ENCODE assay signal across 8 cellular contexts in the genomic region with DNA sequence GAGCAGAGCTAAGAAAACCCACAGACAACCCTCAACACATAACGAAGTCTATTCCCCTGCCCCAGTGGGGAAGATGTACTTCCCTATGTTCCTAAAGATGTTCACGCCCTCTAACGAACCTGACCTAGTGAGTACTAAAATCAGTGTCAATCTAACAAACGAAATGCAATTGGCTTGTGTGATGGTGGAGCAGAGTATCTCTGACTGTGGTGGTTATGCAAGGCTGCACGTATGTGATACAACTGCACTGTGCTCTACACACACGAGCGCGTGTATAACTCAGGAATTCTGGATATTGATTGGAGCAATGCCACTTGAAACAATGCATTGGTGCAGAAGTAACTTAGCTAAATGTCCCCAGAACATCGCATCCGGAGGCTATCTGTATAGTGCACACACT. TPM values are rescaled to one million over a fixed set of nuclear protein-coding genes. Genes with fewer than 3 reads are reported as not detected.
DNase-seq lines count a peak whose midpoint lies in the region; ATAC-seq and TF ChIP-seq lines count a peak whose summit lies in the region.

No MANE protein-coding gene starts in this region.

- peak overlapping the region; percentile 67 for H3K27ac Mint-ChIP-seq in activated B cell treated with CpG ODN at 0.5 μM for 24 hours

- WGBS in iPS DF 6.9 (ENCODE audit: insufficient coverage, insufficient read length) = no CpG with 5 or more reads among the region's 10 CpGs
- 46% methylated on average over 10 of the region's 10 CpGs for WGBS in smooth muscle cell (ENCODE audit: low lambda C conversion rate)

- no peaks in the 10 kb centered on the region for H3K27me3 Mint-ChIP-seq in activated T-cell treated with anti-CD3 and anti-CD28 coated beads, Interleukin-2, amount 50 U/mL, for 4 hours (ENCODE audit: low read depth)
- H3K27me3 Mint-ChIP-seq in activated B cell treated with CpG ODN at 0.5 μM for 24 hours = no peaks in the 10 kb centered on the region

- H3K4me3 ChIP-seq in iPS DF 6.9 (ENCODE audit: low read length) (peak overlapping the region; percentile 86; the same call in 1 of the 2 replicates), smooth muscle cell (peak overlapping the region; percentile 96)

- peaks cover 12% of the 10 kb centered on the region; the same call in 1 of the 2 replicates for H3K36me3 ChIP-seq in iPS DF 6.9 (ENCODE audit: control insufficient read depth, insufficient read depth, low read length)
- H3K36me3 ChIP-seq in smooth muscle cell (ENCODE audit: low read depth) = no peaks in the 10 kb centered on the region

- no peak for DNase-seq in activated T-cell treated with anti-CD3 and anti-CD28 coated beads, Interleukin-2, amount 50 U/mL, for 4 hours
- DNase-seq in activated T-cell treated with anti-CD3 and anti-CD28 coated beads, Interleukin-2, amount 50 U/mL, for 1 hour = no peak
- DNase-seq in activated B cell treated with CpG ODN at 0.5 μM for 24 hours (no peak), iPS DF 6.9 (ENCODE audit: low read depth, low spot score) (no peak), smooth muscle cell (lab: John Stamatoyannopoulos, UW; ENCODE audit: unreplicated experiment) (no peak), NCI-H2029 treated with DMSO at 0.1 percent for 48 hours (lab: John Stamatoyannopoulos, UW) (no peak)

- no peak for ATAC-seq in activated T-cell treated with anti-CD3 and anti-CD28 coated beads, Interleukin-2, amount 50 U/mL, for 4 hours
- ATAC-seq in activated B cell treated with CpG ODN at 0.5 μM for 24 hours (ENCODE audit: low read depth) (no peak), HG03342 (IDR thresholded peaks at IDR 0.05; ENCODE audit: unreplicated experiment) (no peak), GM21423 (IDR thresholded peaks at IDR 0.05; ENCODE audit: unreplicated experiment) (no peak)

- no peak overlapping the region for H2AFZ ChIP-seq in smooth muscle cell (ENCODE audit: low read depth)

- CTCF ChIA-PET in activated B cell treated with CpG ODN at 0.5 μM for 24 hours (lab: Charles Lee) = interaction anchor here (0.9 to 1.6 kb wide), 3 partner anchors 74 to 446 kb away, joined by 3 read pairs; no protein-coding TSS in a partner anchor

- H3K27me3 ChIP-seq in iPS DF 6.9 (ENCODE audit: control insufficient read depth, insufficient read depth, low read length) = no peaks in the 10 kb centered on the region
- H3K27me3 ChIP-seq in smooth muscle cell (ENCODE audit: low read depth) = no peaks in the 10 kb centered on the region

- no peaks in the 10 kb centered on the region for H3K9me3 Mint-ChIP-seq in activated T-cell treated with anti-CD3 and anti-CD28 coated beads, Interleukin-2, amount 50 U/mL, for 4 hours
- H3K9me3 Mint-ChIP-seq in activated B cell treated with CpG ODN at 0.5 μM for 24 hours = no peaks in the 10 kb centered on the region

- H3K4me2 ChIP-seq in smooth muscle cell = peak overlapping the region; percentile 93

- POLR2A ChIA-PET in activated B cell treated with CpG ODN at 0.5 μM for 24 hours (lab: Charles Lee) = interaction anchor here (0.6 to 7.1 kb wide), 10 partner anchors 14 to 230 kb away, joined by 3 to 173 read pairs (median 9); a partner anchor contains a TSS

- H3K4me1 ChIP-seq in iPS DF 6.9 (ENCODE audit: control insufficient read depth, insufficient read depth, low read length) (no peaks in the 10 kb centered on the region; the same call in 1 of the 2 replicates), smooth muscle cell (ENCODE audit: low read depth) (peaks cover 20% of the 10 kb centered on the region)

- peaks cover 40% of the 10 kb centered on the region for H3K4me1 Mint-ChIP-seq in activated T-cell treated with anti-CD3 and anti-CD28 coated beads, Interleukin-2, amount 50 U/mL, for 4 hours (ENCODE audit: low read depth)
- H3K4me1 Mint-ChIP-seq in activated B cell treated with CpG ODN at 0.5 μM for 24 hours = peaks cover 51% of the 10 kb centered on the region

- intact Hi-C loops in activated B cell treated with CpG ODN at 0.5 μM for 24 hours (cut with micrococcal nuclease) = loop anchor here (2.0 kb wide), 1 partner anchor 36 kb away; no protein-coding TSS in a partner anchor

- H3K9me3 ChIP-seq in iPS DF 6.9 (ENCODE audit: control insufficient read depth, insufficient read depth, low read length) = no peaks in the 10 kb centered on the region
- no peaks in the 10 kb centered on the region for H3K9me3 ChIP-seq in smooth muscle cell (replicated peaks; ENCODE audit: low read depth)

- H4K20me1 ChIP-seq in smooth muscle cell (ENCODE audit: low read depth) = peaks cover 28% of the 10 kb centered on the region

- TF ChIP-seq CTCF in activated B cell treated with CpG ODN at 0.5 μM for 24 hours (IDR thresholded peaks at IDR 0.05) (no peak), smooth muscle cell (IDR thresholded peaks at IDR 0.05; ENCODE audit: borderline replicate concordance, insufficient read depth, poor library complexity, severe bottlenecking) (no peak)

- H3K79me2 ChIP-seq in smooth muscle cell (ENCODE audit: low read depth) = peaks cover 36% of the 10 kb centered on the region

- H3K36me3 Mint-ChIP-seq in activated T-cell treated with anti-CD3 and anti-CD28 coated beads, Interleukin-2, amount 50 U/mL, for 4 hours (ENCODE audit: insufficient read depth) = peaks cover 37% of the 10 kb centered on the region
- H3K36me3 Mint-ChIP-seq in activated B cell treated with CpG ODN at 0.5 μM for 24 hours (ENCODE audit: low read depth) = peaks cover 39% of the 10 kb centered on the region

- H3K9ac ChIP-seq in smooth muscle cell (ENCODE audit: low read depth) = no peak overlapping the region

- no peaks in the 10 kb centered on the region for H3F3A ChIP-seq in smooth muscle cell (ENCODE audit: low read depth)

- no peak overlapping the region for H3K27ac ChIP-seq in iPS DF 6.9 (ENCODE audit: low read length)
- H3K27ac ChIP-seq in smooth muscle cell (ENCODE audit: low read depth) = no peak overlapping the region

- H3K4me3 Mint-ChIP-seq in activated T-cell treated with anti-CD3 and anti-CD28 coated beads, Interleukin-2, amount 50 U/mL, for 4 hours = peak overlapping the region; percentile 90
- H3K4me3 Mint-ChIP-seq in activated B cell treated with CpG ODN at 0.5 μM for 24 hours = peak overlapping the region; percentile 87

RNA-seq across cellular contexts. Expression of a gene that starts 1.3 kb away (rescaled TPM):
- 10 to 100 TPM in 2 of 3 donors, 1 to 10 TPM in 1; 9.6 to 11.9 (median 10.3) TPM for total RNA-seq in activated T-cell treated with anti-CD3 and anti-CD28 coated beads, Interleukin-2, amount 50 U/mL, for 4 hours
- total RNA-seq in activated B cell treated with CpG ODN at 0.5 μM for 24 hours (9.2 and 11.1 TPM in 2 replicates), smooth muscle cell (2.7 and 4.6 TPM in 2 replicates)
- 3.7 and 10.3 TPM in 2 replicates for polyA plus RNA-seq in smooth muscle cell

RNA-seq across cellular contexts. Expression of a gene that starts 1.7 kb away (rescaled TPM):
- 10 to 100 TPM; 61.2 to 67.9 (median 62.7) TPM for total RNA-seq in activated T-cell treated with anti-CD3 and anti-CD28 coated beads, Interleukin-2, amount 50 U/mL, for 4 hours
- 65.5 and 68.7 TPM in 2 replicates for total RNA-seq in activated B cell treated with CpG ODN at 0.5 μM for 24 hours
- total RNA-seq in smooth muscle cell = 58.2 and 70.0 TPM in 2 replicates
- polyA plus RNA-seq in smooth muscle cell = 68.4 and 84.2 TPM in 2 replicates
